Comparison of ENCODE assay signal across 2 cellular contexts in the genomic region with DNA sequence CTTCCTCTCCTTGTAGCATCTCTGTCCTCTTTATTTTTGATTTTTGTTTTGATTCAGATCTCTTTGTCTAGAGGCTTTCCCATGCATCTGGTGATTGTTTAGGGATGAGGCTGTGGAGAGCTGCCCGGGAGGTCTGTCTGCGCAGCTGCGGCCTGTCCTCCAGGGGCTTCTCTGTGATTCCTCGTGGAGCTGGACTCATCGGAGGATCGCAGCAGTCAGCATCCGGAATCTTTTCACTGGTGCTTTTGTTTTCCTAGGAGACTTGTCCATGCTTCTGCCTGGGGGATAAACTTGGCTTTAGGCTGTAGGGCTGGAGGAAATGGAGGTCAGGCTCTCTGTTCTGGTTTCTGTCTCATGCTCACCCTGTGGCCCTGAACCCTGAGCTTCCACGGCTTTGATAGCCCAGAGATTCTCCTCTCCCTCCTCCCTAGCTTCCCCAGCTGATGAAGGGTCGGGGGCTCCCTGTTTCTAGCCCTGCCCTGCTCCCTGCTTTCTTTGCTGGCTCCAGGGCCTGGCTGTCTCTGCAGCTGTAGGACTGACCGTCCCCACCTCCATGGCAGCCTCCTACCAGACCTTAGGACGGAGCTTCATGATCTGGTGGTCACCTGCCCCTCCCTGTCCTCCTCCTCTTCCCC.
A peak's percentile ranks its signal among the peaks of the same experiment; 100 is the strongest.
TF ChIP-seq lines count a peak whose summit lies in the region.

No MANE protein-coding gene starts in this region.

TF ChIP-seq in liver, 16 proteins besides CTCF, POLR2A, EP300 and RAD21 (continued from another document):
- TF ChIP-seq NR2F2 (IDR thresholded peaks at IDR 0.05), result peak; percentile 90

TF ChIP-seq in HepG2, 621 proteins besides CTCF, POLR2A, EP300 and RAD21:
- TF ChIP-seq TRIM22 (IDR thresholded peaks at IDR 0.05), result no peak
- no peak for TF ChIP-seq GLI4 (CRISPR knock-in tag; IDR thresholded peaks at IDR 0.05; ENCODE audit: borderline replicate concordance)
- TF ChIP-seq CCDC6 (CRISPR knock-in tag; IDR thresholded peaks at IDR 0.05), result no peak
- no peak for TF ChIP-seq NFE2L1 (CRISPR knock-in tag; IDR thresholded peaks at IDR 0.05; ENCODE audit: borderline replicate concordance)
- TF ChIP-seq, protein P1, sequence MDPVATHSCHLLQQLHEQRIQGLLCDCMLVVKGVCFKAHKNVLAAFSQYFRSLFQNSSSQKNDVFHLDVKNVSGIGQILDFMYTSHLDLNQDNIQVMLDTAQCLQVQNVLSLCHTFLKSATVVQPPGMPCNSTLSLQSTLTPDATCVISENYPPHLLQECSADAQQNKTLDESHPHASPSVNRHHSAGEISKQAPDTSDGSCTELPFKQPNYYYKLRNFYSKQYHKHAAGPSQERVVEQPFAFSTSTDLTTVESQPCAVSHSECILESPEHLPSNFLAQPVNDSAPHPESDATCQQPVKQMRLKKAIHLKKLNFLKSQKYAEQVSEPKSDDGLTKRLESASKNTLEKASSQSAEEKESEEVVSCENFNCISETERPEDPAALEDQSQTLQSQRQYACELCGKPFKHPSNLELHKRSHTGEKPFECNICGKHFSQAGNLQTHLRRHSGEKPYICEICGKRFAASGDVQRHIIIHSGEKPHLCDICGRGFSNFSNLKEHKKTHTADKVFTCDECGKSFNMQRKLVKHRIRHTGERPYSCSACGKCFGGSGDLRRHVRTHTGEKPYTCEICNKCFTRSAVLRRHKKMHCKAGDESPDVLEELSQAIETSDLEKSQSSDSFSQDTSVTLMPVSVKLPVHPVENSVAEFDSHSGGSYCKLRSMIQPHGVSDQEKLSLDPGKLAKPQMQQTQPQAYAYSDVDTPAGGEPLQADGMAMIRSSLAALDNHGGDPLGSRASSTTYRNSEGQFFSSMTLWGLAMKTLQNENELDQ (CRISPR knock-in tag; IDR thresholded peaks at IDR 0.05; ENCODE audit: borderline replicate concordance), result no peak
- no peak for TF ChIP-seq ZNF564 (CRISPR knock-in tag; IDR thresholded peaks at IDR 0.05)
- no peak for TF ChIP-seq ZNF724P (CRISPR knock-in tag; IDR thresholded peaks at IDR 0.05; ENCODE audit: borderline replicate concordance)
- TF ChIP-seq, protein P2, sequence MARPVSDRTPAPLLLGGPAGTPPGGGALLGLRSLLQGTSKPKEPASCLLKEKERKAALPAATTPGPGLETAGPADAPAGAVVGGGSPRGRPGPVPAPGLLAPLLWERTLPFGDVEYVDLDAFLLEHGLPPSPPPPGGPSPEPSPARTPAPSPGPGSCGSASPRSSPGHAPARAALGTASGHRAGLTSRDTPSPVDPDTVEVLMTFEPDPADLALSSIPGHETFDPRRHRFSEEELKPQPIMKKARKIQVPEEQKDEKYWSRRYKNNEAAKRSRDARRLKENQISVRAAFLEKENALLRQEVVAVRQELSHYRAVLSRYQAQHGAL (CRISPR knock-in tag; IDR thresholded peaks at IDR 0.05; ENCODE audit: not compliant biosample characterization), result no peak
- no peak for TF ChIP-seq SKIL (CRISPR knock-in tag; IDR thresholded peaks at IDR 0.05; ENCODE audit: borderline replicate concordance)
- no peak for TF ChIP-seq ZKSCAN1 (IDR thresholded peaks at IDR 0.05; ENCODE audit: low read length)
TF ChIP-seq in HepG2: peak in this region for 0.
